8 cellular contexts compared by ENCODE assay signal in the genomic region with DNA sequence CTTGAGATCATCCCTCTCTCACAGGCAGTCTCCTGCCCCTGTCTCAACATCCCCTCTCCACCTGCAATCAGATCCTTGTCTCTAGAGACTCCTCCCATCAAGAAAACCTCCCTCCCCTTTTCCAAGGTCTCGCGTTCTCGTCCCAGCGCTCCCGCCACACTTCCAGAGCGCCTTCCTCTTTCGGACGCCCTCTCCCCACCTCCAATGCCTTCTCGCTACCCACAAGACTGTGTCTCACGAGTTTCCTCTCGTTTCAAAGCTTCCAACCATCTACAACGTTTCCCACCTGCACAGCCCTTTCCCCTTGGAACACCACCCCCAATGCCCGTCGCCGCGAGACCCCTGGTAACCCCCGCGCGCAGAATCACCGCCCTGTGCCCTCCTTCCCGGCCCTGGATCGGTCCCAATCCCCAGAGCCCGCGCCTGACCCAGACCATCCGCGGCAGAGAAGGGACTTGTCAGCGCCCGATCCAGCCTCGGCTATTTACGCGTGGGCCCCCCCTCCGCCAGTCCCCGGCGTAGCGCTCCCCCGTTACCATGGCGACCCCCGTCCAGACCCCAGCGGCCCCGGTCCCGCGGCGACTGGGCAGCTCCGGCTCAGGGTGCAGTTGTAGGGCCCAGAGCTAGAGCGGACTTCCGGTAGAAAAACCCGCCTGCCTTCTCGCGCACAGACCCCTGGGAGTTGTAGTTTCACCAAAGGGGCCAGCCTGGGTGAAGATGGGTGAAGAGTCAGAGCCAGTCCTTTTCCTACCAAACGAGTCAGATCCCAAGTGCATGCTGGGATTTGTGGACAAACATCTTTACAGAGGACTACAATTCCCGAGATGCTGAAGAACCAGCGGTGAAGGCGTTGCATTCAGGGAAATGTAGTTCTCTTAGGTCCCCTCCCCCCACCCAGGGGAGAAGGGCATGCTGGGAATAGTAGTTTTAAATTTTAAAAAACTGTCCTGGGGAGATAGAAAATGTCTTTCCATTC. TPM values are rescaled to one million over a fixed set of nuclear protein-coding genes. Genes with fewer than 3 reads are reported as not detected.
DNase-seq lines count a peak whose midpoint lies in the region; ATAC-seq, FAIRE-seq and TF ChIP-seq lines count a peak whose summit lies in the region.

A gene (minus strand): TSS at position 619 of the 976 bp plus-strand sequence. CDS start 80 bp downstream, at position 539.

- H3K9ac ChIP-seq in rectal smooth muscle tissue (ENCODE audit: low read length), result peak within 1 kb of the TSS; percentile 75

- H3K4me1 ChIP-seq in rectal smooth muscle tissue (ENCODE audit: control insufficient read depth, insufficient read depth, low read length) (peaks cover 12% of the 10 kb centered on the region), aorta (ENCODE audit: control insufficient read depth in 1 of 2, insufficient read depth in 2 of 2, low read length in 2 of 2) (no peaks in the 10 kb centered on the region)

- H3K9me3 ChIP-seq in aorta (ENCODE audit: control insufficient read depth, low read length), result no peaks in the 10 kb centered on the region

- DNase-seq in GM18507 (ENCODE audit: extremely low spot score, insufficient read length, low read depth) (peak; percentile 89), NCI-H2029 treated with DMSO at 0.1 percent for 48 hours (lab: John Stamatoyannopoulos, UW) (peak; percentile 96), T-helper 9 cell (peak; percentile 90), astrocyte of the cerebellum (ENCODE audit: low read depth) (peak; percentile 99), hepatic stellate cell (ENCODE audit: low spot score) (peak; percentile 96), aorta (peak; percentile 96 to 97)

- H3K27me3 ChIP-seq in rectal smooth muscle tissue (ENCODE audit: control insufficient read depth, insufficient read depth, low read length) (no peaks in the 10 kb centered on the region), aorta (ENCODE audit: control insufficient read depth in 1 of 2, insufficient read depth in 2 of 2, low read length in 1 of 2) (no peaks in the 10 kb centered on the region)

- H3K4me3 ChIP-seq in astrocyte of the cerebellum (ENCODE audit: low read depth, low read length) (peak within 1 kb of the TSS; percentile 97), rectal smooth muscle tissue (ENCODE audit: low read length) (peak within 1 kb of the TSS; percentile 76), aorta (ENCODE audit: low read length in 2 of 2) (peak within 1 kb of the TSS; percentile 54 to 84)

- no peaks in the 10 kb centered on the region for H3K36me3 ChIP-seq in rectal smooth muscle tissue (ENCODE audit: control insufficient read depth, insufficient read depth, low read length)
- no peaks in the 10 kb centered on the region for H3K36me3 ChIP-seq in aorta (ENCODE audit: control insufficient read depth in 1 of 2, insufficient read depth in 2 of 2, low read length in 1 of 2)

- ATAC-seq in HG02981 (IDR thresholded peaks at IDR 0.05; ENCODE audit: unreplicated experiment) (peak; percentile 94), aorta (ENCODE audit: low FRiP score) (peak; percentile 97)

- in situ Hi-C loops in astrocyte of the cerebellum (cut with HindIII; ENCODE audit: low sequenced_read_pairs), result no loop called here

- intact Hi-C loops in aorta (cut with DNase I), result loop anchor here in 1 of 2 donors (10.0 kb wide), 1 partner anchor 264 kb away; a partner anchor contains a TSS

- 0 to 1% methylated on average over 50 to 53 of the region's 53 CpGs for WGBS in aorta, 2 donors

- FAIRE-seq in GM18507 (lab: Jason Lieb, UNC), result peak; percentile 97

- no peak for TF ChIP-seq CTCF in astrocyte of the cerebellum (IDR thresholded peaks at IDR 0.05; ENCODE audit: low read depth, low read length, missing control alignments)

- H3K27ac ChIP-seq in rectal smooth muscle tissue (ENCODE audit: low read depth, low read length) (peak within 1 kb of the TSS; percentile 81), aorta (ENCODE audit: low read depth in 1 of 2, low read length in 2 of 2) (peak within 1 kb of the TSS in 1 of 2 donors; percentile 61)

RNA-seq across cellular contexts. Expression of the gene that starts here (rescaled TPM):
- total RNA-seq in aorta, result 100 to 1,000 TPM in 1 of 2 donors, 10 to 100 TPM in 1; 98.3 to 119 TPM
- 100 to 1,000 TPM in 1 of 2 donors, 10 to 100 TPM in 1; 90.0 to 121 TPM for polyA plus RNA-seq in aorta
